10 cellular contexts compared by ENCODE assay signal in genomic region chr18:60090170-60090569, GRCh38.
DNase-seq lines count a peak whose midpoint lies in the region; ATAC-seq, FAIRE-seq and TF ChIP-seq lines count a peak whose summit lies in the region.
"Had no signal": no experiment of that assay in that cellular context is flagged by ENCODE, and none has a peak within 500 bp of the region (broad histone marks: within the 10 kb centered on the region; RNA-seq: fewer than 3 reads in every experiment).

No MANE protein-coding gene starts in this region.

- TF ChIP-seq POLR2A in stomach (IDR thresholded peaks at IDR 0.05): no peak

- peaks cover 0 to 5% (median 1%) of the 10 kb centered on the region in 11 donors for H3K9me3 Mint-ChIP-seq in naive thymus-derived CD4-positive, alpha-beta T cell

- H3K36me3 ChIP-seq in small intestine (ENCODE audit: control insufficient read depth in 2 of 2, insufficient read depth in 2 of 2, low read length in 2 of 2) (no peaks in the 10 kb centered on the region), stomach (no peaks in the 10 kb centered on the region)
- no peaks in the 10 kb centered on the region for H3K36me3 ChIP-seq in naive thymus-derived CD4-positive, alpha-beta T cell (ENCODE audit: control insufficient read depth in 2 of 3, insufficient read depth in 3 of 3, low read length in 3 of 3)

- POLR2A ChIA-PET in naive thymus-derived CD4-positive, alpha-beta T cell (lab: Charles Lee): no interaction called here

- no peak overlapping the region for H3K4me3 Mint-ChIP-seq in naive thymus-derived CD4-positive, alpha-beta T cell

- no peaks in the 10 kb centered on the region for H3K27me3 Mint-ChIP-seq in naive thymus-derived CD4-positive, alpha-beta T cell

- H3K27me3 ChIP-seq in small intestine (ENCODE audit: control insufficient read depth in 2 of 2, insufficient read depth in 2 of 2, low read length in 2 of 2): no peaks in the 10 kb centered on the region
- no peaks in the 10 kb centered on the region for H3K27me3 ChIP-seq in naive thymus-derived CD4-positive, alpha-beta T cell (ENCODE audit: control insufficient read depth in 2 of 2, insufficient read depth in 2 of 2, low read length in 2 of 2)
- peaks cover 0 to 7% (median 0%) of the 10 kb centered on the region in 3 donors for H3K27me3 ChIP-seq in stomach

- intact Hi-C loops in naive thymus-derived CD4-positive, alpha-beta T cell (cut with micrococcal nuclease): no loop called here
- intact Hi-C loops in stomach (cut with DNase I; ENCODE audit: low total_unique reads): no loop called here

- no peak overlapping the region for H3K27ac Mint-ChIP-seq in naive thymus-derived CD4-positive, alpha-beta T cell

- no peak for TF ChIP-seq EP300 in stomach (IDR thresholded peaks at IDR 0.05)

- TF ChIP-seq CTCF in stomach (IDR thresholded peaks at IDR 0.05): no peak

- H3K9me3 ChIP-seq in small intestine (ENCODE audit: control insufficient read depth, low read depth) (no peaks in the 10 kb centered on the region), stomach (peaks cover 0 to 8% (median 3%) of the 10 kb centered on the region in 4 donors)
- H3K9me3 ChIP-seq in naive thymus-derived CD4-positive, alpha-beta T cell (ENCODE audit: control insufficient read depth in 2 of 3, low read length in 3 of 3): no peaks in the 10 kb centered on the region

- DNase-seq in NCI-H146 (lab: John Stamatoyannopoulos, UW) (peak; percentile 45), NCI-H146 treated with DMSO at 0.1 percent for 48 hours (lab: John Stamatoyannopoulos, UW; ENCODE audit: unreplicated experiment) (no peak), SW480 (ENCODE audit: low spot score) (peak; percentile 3), small intestine (peak; percentile 18), CD1c-positive myeloid dendritic cell (ENCODE audit: extremely low spot score) (no peak), stomach (no peak)
- no peak for DNase-seq in naive thymus-derived CD4-positive, alpha-beta T cell
- DNase-seq: activated CD4-positive, alpha-beta T cell treated with anti-CD3 and anti-CD28 coated beads, Interleukin-2, amount 50 U/mL, for 1 hour; amniotic stem cell had no signal

- no peaks in the 10 kb centered on the region for H3K4me1 Mint-ChIP-seq in naive thymus-derived CD4-positive, alpha-beta T cell

- ATAC-seq in HG03064 (IDR thresholded peaks at IDR 0.05; ENCODE audit: low read depth, unreplicated experiment): peak; percentile 80
- no peak for ATAC-seq in naive thymus-derived CD4-positive, alpha-beta T cell

- no peaks in the 10 kb centered on the region for H3K4me1 ChIP-seq in small intestine (ENCODE audit: control insufficient read depth in 2 of 2, insufficient read depth in 1 of 2, low read depth in 1 of 2, low read length in 1 of 2)
- no peaks in the 10 kb centered on the region for H3K4me1 ChIP-seq in naive thymus-derived CD4-positive, alpha-beta T cell (ENCODE audit: control insufficient read depth in 2 of 2, insufficient read depth in 2 of 2, low read length in 2 of 2)
- H3K4me1 ChIP-seq in stomach: no peaks in the 10 kb centered on the region

- CTCF ChIA-PET in naive thymus-derived CD4-positive, alpha-beta T cell (lab: Charles Lee): no interaction called here

- no peak overlapping the region for H3K27ac ChIP-seq in small intestine (ENCODE audit: low read depth in 1 of 2, low read length in 1 of 2)
- no peak overlapping the region for H3K27ac ChIP-seq in naive thymus-derived CD4-positive, alpha-beta T cell (ENCODE audit: low read depth, low read length)
- H3K27ac ChIP-seq in stomach: no peak overlapping the region

- H3K36me3 Mint-ChIP-seq in naive thymus-derived CD4-positive, alpha-beta T cell: no peaks in the 10 kb centered on the region

- 46 to 60% (median 55%) methylated on average over 7 of the region's 7 CpGs for WGBS in small intestine, 3 donors
- WGBS in stomach, 5 donors: 28 to 45% (median 35%) methylated on average over 7 of the region's 7 CpGs

- no peak for FAIRE-seq in small intestine (lab: Jason Lieb, UNC)

- H3K4me3 ChIP-seq in small intestine (ENCODE audit: low read depth in 1 of 2, low read length in 2 of 2): no peak overlapping the region
- H3K4me3 ChIP-seq in naive thymus-derived CD4-positive, alpha-beta T cell (ENCODE audit: low read length): no peak overlapping the region
- no peak overlapping the region for H3K4me3 ChIP-seq in stomach

Comparison
In these comparisons a context has a peak if more than half of its experiments do, and no peak if none do; other contexts are left out.
1. DNase-seq: peak in NCI-H146 (single experiment), SW480 (single experiment) and small intestine (single experiment); none in NCI-H146 treated with DMSO at 0.1 percent for 48 hours (single experiment), naive thymus-derived CD4-positive, alpha-beta T cell (0 of 9), CD1c-positive myeloid dendritic cell (single experiment) and stomach (single experiment).